26 cellular contexts compared by ENCODE assay signal in the genomic region with DNA sequence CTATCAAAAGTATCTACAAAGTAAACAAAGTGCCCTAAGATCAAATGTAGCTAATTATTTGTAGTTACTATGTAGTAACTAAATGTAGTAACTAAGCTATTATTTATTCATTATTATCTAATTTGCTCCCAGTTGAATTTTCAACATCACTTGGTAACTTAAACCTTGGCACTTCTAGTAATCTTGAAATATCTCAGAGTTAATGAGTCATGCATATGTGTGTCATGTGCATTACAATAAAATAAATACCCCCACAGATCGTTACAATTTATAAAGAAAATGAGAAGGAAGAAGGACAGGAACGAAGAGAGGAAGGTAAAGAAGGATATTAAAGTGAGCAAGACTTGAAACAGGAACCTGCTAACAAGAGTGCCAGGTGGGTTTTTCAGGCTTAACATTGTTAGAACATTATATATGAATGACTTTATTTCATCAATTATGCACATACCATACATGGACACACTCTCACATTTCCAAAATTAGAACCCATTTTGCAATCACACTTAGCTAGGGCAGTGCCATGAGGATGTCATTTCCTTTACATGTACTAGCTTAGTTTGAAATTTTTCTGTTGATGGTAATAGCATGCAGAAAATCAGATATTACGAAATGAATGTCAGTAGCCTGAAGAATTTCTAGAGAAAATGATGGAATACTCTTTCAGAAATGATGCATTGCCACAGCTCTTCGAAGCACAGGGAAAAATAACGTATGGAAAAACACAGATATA.
"Had no signal": no experiment of that assay in that cellular context is flagged by ENCODE, and none has a peak within 500 bp of the region (broad histone marks: within the 10 kb centered on the region; RNA-seq: fewer than 3 reads in every experiment).

No MANE protein-coding gene starts in this region.

- H3K9me3 ChIP-seq: ascending aorta, psoas muscle, transverse colon had no signal

- H3K36me3 ChIP-seq: ascending aorta, neural progenitor cell, transverse colon had no signal

- H3K9me3 Mint-ChIP-seq: brain, neural progenitor cell had no signal

- ATAC-seq: effector memory CD8-positive, alpha-beta T cell; left cardiac atrium; left ventricle myocardium superior; naive thymus-derived CD8-positive, alpha-beta T cell; psoas muscle had no signal

- DNase-seq: activated CD4-positive, alpha-beta T cell treated with anti-CD3 and anti-CD28 coated beads for 4 hours; activated CD4-positive, alpha-beta T cell treated with anti-CD3 and anti-CD28 coated beads, Interleukin-2, amount 50 U/mL, for 4 hours; activated CD8-positive, alpha-beta memory T cell treated with anti-CD3 and anti-CD28 coated beads for 24 hours; activated effector memory CD4-positive, alpha-beta T cell treated with anti-CD3 and anti-CD28 coated beads, Interleukin-2, amount 50 U/mL, for 16 hours; activated naive CD4-positive, alpha-beta T cell treated with anti-CD3 and anti-CD28 coated beads for 36 hours; activated naive CD8-positive, alpha-beta T cell treated with anti-CD3 and anti-CD28 coated beads for 36 hours; cortex of kidney; effector memory CD8-positive, alpha-beta T cell; foreskin melanocyte; left cardiac atrium; left ventricle myocardium superior; naive thymus-derived CD8-positive, alpha-beta T cell; occipital lobe; psoas muscle; stimulated activated CD4-positive, alpha-beta T cell treated with anti-CD3 and anti-CD28 coated beads, Interleukin-15, amount 100 ng/mL, for 24 hours; stimulated activated naive CD4-positive, alpha-beta T cell; T-helper 1 cell; transverse colon had no signal

- H3K4me3 Mint-ChIP-seq: activated naive CD4-positive, alpha-beta T cell treated with anti-CD3 and anti-CD28 coated beads for 36 hours; activated naive CD8-positive, alpha-beta T cell treated with anti-CD3 and anti-CD28 coated beads for 36 hours; activated T-helper 1 cell treated with anti-CD3 and anti-CD28 coated beads, Interleukin-12 subunit alpha, Interleukin-12 subunit beta, Interleukin-2, Interleukin-4 antibody, amounts not matched to agents 30 ng/mL and 10 ng/mL and 1 ng/mL, durations not matched to agents 14 hours and 24 hours and 36 hours; brain; effector memory CD8-positive, alpha-beta T cell; memory B cell; naive thymus-derived CD8-positive, alpha-beta T cell; neural progenitor cell; T-helper 2 cell treated with Interferon-gamma antibody and Interleukin-4, amounts not matched to agents 5 μg/mL and 100 μg/mL, for 36 hours had no signal

- H3K9ac ChIP-seq: neural progenitor cell, parathyroid adenoma had no signal

- H3K4me2 ChIP-seq: neural progenitor cell had no signal

- H2AFZ ChIP-seq: neural progenitor cell, parathyroid adenoma had no signal

- H3K27me3 Mint-ChIP-seq: activated naive CD8-positive, alpha-beta T cell treated with anti-CD3 and anti-CD28 coated beads for 36 hours; effector memory CD8-positive, alpha-beta T cell; memory B cell; naive thymus-derived CD8-positive, alpha-beta T cell had no signal

- H3K27ac ChIP-seq: ascending aorta, neural progenitor cell, parathyroid adenoma, psoas muscle, transverse colon, VCaP had no signal

- H3K4me3 ChIP-seq: ascending aorta, neural progenitor cell, psoas muscle, transverse colon had no signal

- H3K4me1 Mint-ChIP-seq: activated naive CD8-positive, alpha-beta T cell treated with anti-CD3 and anti-CD28 coated beads for 36 hours; brain; memory B cell; naive thymus-derived CD8-positive, alpha-beta T cell; neural progenitor cell had no signal

- H3K27me3 ChIP-seq: ascending aorta, neural progenitor cell, transverse colon had no signal

- H3K27ac Mint-ChIP-seq: activated naive CD4-positive, alpha-beta T cell treated with anti-CD3 and anti-CD28 coated beads for 36 hours; activated naive CD8-positive, alpha-beta T cell treated with anti-CD3 and anti-CD28 coated beads for 36 hours; activated T-helper 1 cell treated with anti-CD3 and anti-CD28 coated beads, Interleukin-12 subunit alpha, Interleukin-12 subunit beta, Interleukin-2, Interleukin-4 antibody, amounts not matched to agents 30 ng/mL and 10 ng/mL and 1 ng/mL, durations not matched to agents 14 hours and 24 hours and 36 hours; brain; effector memory CD8-positive, alpha-beta T cell; memory B cell; naive thymus-derived CD8-positive, alpha-beta T cell; neural progenitor cell; T-helper 2 cell treated with Interferon-gamma antibody and Interleukin-4, amounts not matched to agents 5 μg/mL and 100 μg/mL, for 36 hours had no signal

- H3K36me3 Mint-ChIP-seq: activated naive CD8-positive, alpha-beta T cell treated with anti-CD3 and anti-CD28 coated beads for 36 hours; brain; memory B cell; naive thymus-derived CD8-positive, alpha-beta T cell; neural progenitor cell had no signal

- H3K79me2 ChIP-seq: parathyroid adenoma had no signal

- H3K4me1 ChIP-seq: ascending aorta, neural progenitor cell, parathyroid adenoma, psoas muscle, transverse colon had no signal
